In the genomic region with DNA sequence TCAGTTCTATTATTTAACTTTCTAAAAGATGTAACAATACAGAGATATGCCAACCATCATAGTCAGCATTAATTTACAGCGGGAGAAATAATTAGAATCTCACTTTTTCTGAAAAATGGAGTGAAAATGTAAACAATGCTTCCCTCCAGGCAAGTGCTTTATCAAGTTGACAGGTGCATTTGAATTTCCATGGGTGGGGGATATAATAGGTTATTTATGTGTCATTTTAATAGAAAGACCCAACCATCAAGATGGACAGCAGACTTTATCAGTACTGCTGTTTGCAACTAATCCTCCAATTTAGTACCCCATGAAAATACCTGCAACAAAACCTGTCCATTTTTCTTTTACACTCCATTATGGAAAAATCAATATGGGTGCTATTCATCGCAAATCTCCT, we compare ENCODE assay signal across 32 cellular contexts.
"Had no signal": no experiment of that assay in that cellular context is flagged by ENCODE, and none has a peak within 500 bp of the region (broad histone marks: within the 10 kb centered on the region; RNA-seq: fewer than 3 reads in every experiment).

No MANE protein-coding gene starts in this region.

- H3K4me1 ChIP-seq: esophagus squamous epithelium, gastroesophageal sphincter had no signal

- ATAC-seq: activated CD4-positive, CD25-positive, alpha-beta regulatory T cell treated with anti-CD3 and anti-CD28 coated beads, Interleukin-2, amount 50 U/mL, for 24 hours; activated CD8-positive, alpha-beta T cell treated with anti-CD3 and anti-CD28 coated beads for 36 hours; activated T-cell treated with anti-CD3 and anti-CD28 coated beads, Interleukin-2, amount 50 U/mL, for 4 hours; activated T-helper 17 cell treated with anti-CD3 and anti-CD28 coated beads, Interleukin-2, amount 50 U/mL, for 72 hours; gastroesophageal sphincter; T-helper 17 cell had no signal

- DNase-seq: activated B cell treated with CpG ODN at 0.5 μM for 24 hours; activated CD4-positive, alpha-beta T cell treated with anti-CD3 and anti-CD28 coated beads for 48 hours; activated CD4-positive, alpha-beta T cell treated with anti-CD3 and anti-CD28 coated beads, Interleukin-2, amount 50 U/mL, for 1 hour; activated CD4-positive, alpha-beta T cell treated with anti-CD3 and anti-CD28 coated beads, Interleukin-2, amount 50 U/mL, for 48 hours; activated CD8-positive, alpha-beta memory T cell treated with anti-CD3 and anti-CD28 coated beads for 24 hours; activated CD8-positive, alpha-beta T cell treated with anti-CD3 and anti-CD28 coated beads for 36 hours; activated effector memory CD4-positive, alpha-beta T cell treated with Interleukin-2 at 50 U/mL for 16 hours; activated gamma-delta T cell treated with Interleukin-2 at 50 U/mL for 16 hours; activated naive CD4-positive, alpha-beta T cell treated with anti-CD3 and anti-CD28 coated beads, Interleukin-2, amount 50 U/mL, for 16 hours; activated naive CD4-positive, alpha-beta T cell treated with Interleukin-2 at 50 U/mL for 16 hours; activated T-cell treated with anti-CD3 and anti-CD28 coated beads, Interleukin-2, amount 50 U/mL, for 4 hours; amniotic stem cell; anterior cingulate cortex; brain microvascular endothelial cell; caudate nucleus; cortex of kidney; dermis blood vessel endothelial cell; effector CD8-positive, alpha-beta T cell; esophagus squamous epithelium; foreskin melanocyte; T-helper 1 cell; T-helper 17 cell; T1000; WERI-Rb-1 had no signal

- H3K36me3 ChIP-seq: brain microvascular endothelial cell, esophagus squamous epithelium, gastroesophageal sphincter, WERI-Rb-1 had no signal

- H3K27me3 ChIP-seq: brain microvascular endothelial cell, esophagus squamous epithelium, gastroesophageal sphincter had no signal

- H3K4me3 ChIP-seq: esophagus squamous epithelium, gastroesophageal sphincter had no signal

- H3K27ac ChIP-seq: brain microvascular endothelial cell, epithelial cell of prostate, esophagus squamous epithelium, gastroesophageal sphincter, WERI-Rb-1 had no signal

- FAIRE-seq: astrocyte, colon, endometrium, endothelial cell of umbilical vein had no signal
